ENCODE assay signal across 1 cellular context in genomic region chr6:129335792-129336191, GRCh38.
TF ChIP-seq lines count a peak whose summit lies in the region.

No MANE protein-coding gene starts in this region.

TF ChIP-seq in HEK293, 187 proteins besides CTCF, POLR2A, EP300 and RAD21 (continued from another document):
- peak; percentile 74 for TF ChIP-seq ZBTB44 (tag by site-specific recombination; IDR thresholded peaks at IDR 0.05)
- no peak for TF ChIP-seq SP3 (tag by site-specific recombination; IDR thresholded peaks at IDR 0.05)
- TF ChIP-seq ZNF704 (tag by site-specific recombination; IDR thresholded peaks at IDR 0.05) = no peak
- no peak for TF ChIP-seq ZNF513 (tag by site-specific recombination; IDR thresholded peaks at IDR 0.05)
- TF ChIP-seq ZNF37A (tag by site-specific recombination; IDR thresholded peaks at IDR 0.05) = no peak
- no peak for TF ChIP-seq ATF2 (tag by site-specific recombination; IDR thresholded peaks at IDR 0.05; ENCODE audit: low read depth)
- no peak for TF ChIP-seq ZNF146 (tag by site-specific recombination; IDR thresholded peaks at IDR 0.05)
- no peak for TF ChIP-seq ZNF76 (tag by site-specific recombination; IDR thresholded peaks at IDR 0.05; ENCODE audit: borderline replicate concordance, low read depth)
- no peak for TF ChIP-seq ZBTB20 (tag by site-specific recombination; IDR thresholded peaks at IDR 0.05)
- TF ChIP-seq ZNF501 (tag by site-specific recombination; IDR thresholded peaks at IDR 0.05) = no peak
- TF ChIP-seq HOXC10 (CRISPR knock-in tag; IDR thresholded peaks at IDR 0.05) = no peak
- no peak for TF ChIP-seq ZNF785 (tag by site-specific recombination; IDR thresholded peaks at IDR 0.05)
- TF ChIP-seq ZXDB (tag by site-specific recombination; IDR thresholded peaks at IDR 0.05) = 0 out of 2 replicates have a peak, but pooled peaks have one; percentile 47
- no peak for TF ChIP-seq ZNF19 (tag by site-specific recombination; IDR thresholded peaks at IDR 0.05; ENCODE audit: low read depth)
- no peak for TF ChIP-seq ZNF138 (tag by site-specific recombination; IDR thresholded peaks at IDR 0.05; ENCODE audit: borderline replicate concordance)
- TF ChIP-seq TCF7L2 (IDR thresholded peaks at IDR 0.05; ENCODE audit: borderline replicate concordance, low read depth, low read length) = no peak
- no peak for TF ChIP-seq ZBTB48 (tag by site-specific recombination; IDR thresholded peaks at IDR 0.05)
